8 cellular contexts compared by ENCODE assay signal in the genomic region with DNA sequence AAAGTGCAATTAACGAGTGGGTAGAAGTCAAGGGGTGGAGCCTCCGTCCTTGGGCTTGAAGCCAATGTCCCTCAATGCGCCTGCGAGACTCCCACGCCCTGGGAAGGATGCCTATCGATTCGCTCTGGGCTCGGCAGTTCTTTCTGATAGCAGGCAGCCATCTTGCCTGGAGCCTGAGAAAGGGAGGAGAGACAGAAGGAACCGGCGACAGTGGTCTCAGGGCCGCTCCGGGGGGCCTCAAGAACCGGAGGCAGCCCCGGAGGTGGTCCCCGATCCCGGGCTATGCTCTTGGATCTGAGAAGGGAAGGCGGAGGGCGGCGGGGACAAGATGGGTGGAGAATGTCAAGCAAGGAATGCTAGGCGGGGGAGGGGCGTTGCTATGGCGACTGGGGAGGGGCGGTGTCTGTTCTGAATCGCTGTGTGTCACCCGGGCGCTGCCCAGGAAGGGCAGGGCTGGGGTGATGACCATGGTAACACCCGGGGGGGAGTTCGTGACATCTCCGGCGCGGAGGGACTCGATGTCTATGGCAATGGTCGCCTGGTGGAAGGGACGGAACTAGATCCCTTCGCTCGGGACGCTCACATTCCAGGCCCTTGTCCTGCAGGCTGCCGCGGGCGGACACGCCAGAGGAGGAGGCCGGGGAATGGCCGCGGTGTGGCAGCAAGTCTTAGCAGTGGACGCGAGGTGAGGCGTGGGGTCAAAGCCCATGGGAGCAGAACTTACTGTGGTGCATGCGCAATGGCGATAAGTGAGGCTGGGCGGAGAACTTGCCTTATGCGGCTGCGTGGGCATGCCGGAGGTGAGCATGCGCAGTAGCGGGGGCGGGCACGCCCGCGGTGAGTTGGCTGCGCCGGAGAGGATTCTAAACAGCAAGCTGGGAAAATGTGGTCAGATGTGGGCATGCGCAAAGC. TPM values are rescaled to one million over a fixed set of nuclear protein-coding genes. Genes with fewer than 3 reads are reported as not detected.
A peak's percentile ranks its signal among the peaks of the same experiment; 100 is the strongest.
DNase-seq lines count a peak whose midpoint lies in the region; ATAC-seq and TF ChIP-seq lines count a peak whose summit lies in the region.

A gene (plus strand): TSS at position 140 of the 912 bp plus-strand sequence. CDS start 505 bp downstream, at position 645.

- no peak for TF ChIP-seq CTCF in GM13976 (IDR thresholded peaks at IDR 0.05; ENCODE audit: borderline replicate concordance, control extremely low read depth, extremely low read depth, insufficient read depth, missing control alignments)
- TF ChIP-seq CTCF in prostate gland (IDR thresholded peaks at IDR 0.05) = no peak

- no peaks in the 10 kb centered on the region for H3K36me3 ChIP-seq in prostate gland

- TF ChIP-seq POLR2A in prostate gland (IDR thresholded peaks at IDR 0.05) = peak; percentile 58

- in situ Hi-C loops in GM13976 (cut with MboI; ENCODE audit: low sequenced_read_pairs, unreplicated experiment) = no loop called here

- H3K9me3 ChIP-seq in prostate gland = no peaks in the 10 kb centered on the region

- DNase-seq in GM13976 (ENCODE audit: low spot score) = peak; percentile 90
- DNase-seq in NCI-H1930 (lab: John Stamatoyannopoulos, UW) = peak; percentile 86 to 88
- DNase-seq in anterior cingulate cortex (lab: John Stamatoyannopoulos, UW) = peak; percentile 31 to 94 (median 83)
- DNase-seq in left ventricle myocardium superior = peak; percentile 93
- DNase-seq in prostate gland (ENCODE audit: low spot score) = peak; percentile 86
- DNase-seq in ureter (ENCODE audit: low spot score) = peak; percentile 93

- intact Hi-C loops in T-helper 2 cell treated with Interferon-gamma antibody and Interleukin-4, amounts not matched to agents 100 ng/mL and 5 ng/mL, for 36 hours (cut with micrococcal nuclease) = loop anchor here (1.0 to 2.0 kb wide), 5 partner anchors 23 to 446 kb away; a partner anchor contains a TSS
- intact Hi-C loops in left ventricle myocardium superior (cut with micrococcal nuclease) (no loop called here), prostate gland (cut with DNase I) (loop anchor here (10.0 kb wide), 1 partner anchor 63 kb away; a partner anchor contains a TSS)

- H3K4me3 ChIP-seq in prostate gland = peak within 1 kb of the TSS; percentile 46 to 59

- H3K27me3 ChIP-seq in prostate gland (replicated peaks; ENCODE audit: insufficient read depth) = no peaks in the 10 kb centered on the region

- H3K27ac ChIP-seq in prostate gland = peak within 1 kb of the TSS; percentile 94 to 97

- no peaks in the 10 kb centered on the region for H3K4me1 ChIP-seq in prostate gland (replicated peaks)

- 0% methylated on average over 24 of the region's 62 CpGs for WGBS in prostate gland

- ATAC-seq in HG02870 (IDR thresholded peaks at IDR 0.05; ENCODE audit: unreplicated experiment) = peak; percentile 70
- peak; percentile 94 for ATAC-seq in left ventricle myocardium superior

RNA-seq across cellular contexts. Expression of the gene that starts here (rescaled TPM):
- total RNA-seq in T-helper 2 cell treated with Interferon-gamma antibody and Interleukin-4, amounts not matched to agents 100 ng/mL and 5 ng/mL, for 36 hours = 45.3 and 45.5 TPM in 2 replicates
- total RNA-seq in left ventricle myocardium superior = 164 TPM
- total RNA-seq in prostate gland = 100 to 1,000 TPM; 102 to 190 TPM
- 127 TPM for total RNA-seq in ureter

Comparison
In these comparisons a context has a peak if more than half of its experiments do, and no peak if none do; other contexts are left out.
1. Peak in every context shown above with its lines: DNase-seq, ATAC-seq, H3K4me3 ChIP-seq and H3K27ac ChIP-seq.